16 cellular contexts compared by ENCODE assay signal in the genomic region with DNA sequence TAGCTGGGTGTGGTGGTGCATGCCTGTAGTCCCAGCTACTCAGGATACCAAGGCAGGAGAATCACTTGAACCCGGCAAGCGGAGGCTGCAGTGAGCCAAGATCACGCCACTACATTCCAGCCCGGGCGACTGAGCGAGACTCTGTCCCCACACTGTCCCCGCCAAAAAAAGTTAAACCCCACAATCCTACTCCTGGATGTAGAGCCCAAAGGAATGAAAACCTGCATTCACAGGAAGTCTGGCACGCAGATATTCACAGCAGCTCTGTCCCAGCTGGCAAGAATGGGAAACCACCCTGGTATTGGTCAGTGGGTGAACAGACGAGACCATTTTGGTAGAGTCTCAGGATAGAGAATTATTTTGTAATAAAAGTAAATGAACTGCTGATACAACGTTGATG.
"Had no signal": no experiment of that assay in that cellular context is flagged by ENCODE, and none has a peak within 500 bp of the region (broad histone marks: within the 10 kb centered on the region; RNA-seq: fewer than 3 reads in every experiment).

No MANE protein-coding gene starts in this region.

- H3K27me3 Mint-ChIP-seq: activated CD4-positive, alpha-beta T cell treated with anti-CD3 and anti-CD28 coated beads, Interleukin-2, amount 10 ng/mL, durations not matched to agents 24 days and 14 days; stimulated activated naive CD8-positive, alpha-beta T cell treated with anti-CD3 and anti-CD28 coated beads, Interleukin-15, amount 100 ng/mL, for 72 hours had no signal

- H3K4me1 ChIP-seq: ascending aorta, prostate gland, uterus had no signal

- H3K27ac ChIP-seq: ascending aorta, prostate gland, SJCRH30, thoracic aorta, uterus, VCaP had no signal

- H3K4me3 ChIP-seq: ascending aorta, prostate gland, SJCRH30, thoracic aorta, uterus had no signal

- ATAC-seq: sciatic nerve; stimulated activated naive CD8-positive, alpha-beta T cell treated with anti-CD3 and anti-CD28 coated beads, Interleukin-15, amount 100 ng/mL, for 72 hours had no signal

- H3K27me3 ChIP-seq: ascending aorta, SJCRH30, uterus had no signal

- DNase-seq: activated CD4-positive, alpha-beta T cell treated with anti-CD3 and anti-CD28 coated beads, Interleukin-2, amount 10 ng/mL, durations not matched to agents 24 days and 14 days; activated CD8-positive, alpha-beta memory T cell treated with anti-CD3 and anti-CD28 coated beads for 24 hours; midbrain; nucleus accumbens; SJCRH30; stimulated activated CD4-positive, alpha-beta T cell treated with anti-CD3 and anti-CD28 coated beads, Interleukin-4, amount 100 ng/mL, for 1 hour; stimulated activated CD8-positive, alpha-beta memory T cell treated with anti-CD3 and anti-CD28 coated beads, Interleukin-4, amount 100 ng/mL, for 48 hours; stimulated activated naive CD8-positive, alpha-beta T cell treated with anti-CD3 and anti-CD28 coated beads, Interleukin-15, amount 100 ng/mL, for 72 hours; T1000 had no signal

- H3K4me3 Mint-ChIP-seq: activated CD4-positive, alpha-beta T cell treated with anti-CD3 and anti-CD28 coated beads, Interleukin-2, amount 10 ng/mL, durations not matched to agents 24 days and 14 days; stimulated activated naive CD8-positive, alpha-beta T cell treated with anti-CD3 and anti-CD28 coated beads, Interleukin-15, amount 100 ng/mL, for 72 hours had no signal

- H3K9me3 ChIP-seq: ascending aorta, prostate gland, SJCRH30, thoracic aorta, uterus had no signal

- H3K27ac Mint-ChIP-seq: activated CD4-positive, alpha-beta T cell treated with anti-CD3 and anti-CD28 coated beads, Interleukin-2, amount 10 ng/mL, durations not matched to agents 24 days and 14 days; activated T-helper 2 cell treated with anti-CD3 and anti-CD28 coated beads, Interferon-gamma antibody, Interleukin-2, Interleukin-4, amounts not matched to agents 10 μg/mL and 5 μg/mL and 100 μg/mL, durations not matched to agents 14 hours and 24 hours and 36 hours; stimulated activated naive CD8-positive, alpha-beta T cell treated with anti-CD3 and anti-CD28 coated beads, Interleukin-15, amount 100 ng/mL, for 72 hours had no signal

- H3K4me1 Mint-ChIP-seq: stimulated activated naive CD8-positive, alpha-beta T cell treated with anti-CD3 and anti-CD28 coated beads, Interleukin-15, amount 100 ng/mL, for 72 hours had no signal

- H3K9me3 Mint-ChIP-seq: activated CD4-positive, alpha-beta T cell treated with anti-CD3 and anti-CD28 coated beads, Interleukin-2, amount 10 ng/mL, durations not matched to agents 24 days and 14 days; activated T-helper 2 cell treated with anti-CD3 and anti-CD28 coated beads, Interferon-gamma antibody, Interleukin-2, Interleukin-4, amounts not matched to agents 10 μg/mL and 5 μg/mL and 100 μg/mL, durations not matched to agents 14 hours and 24 hours and 36 hours; stimulated activated naive CD8-positive, alpha-beta T cell treated with anti-CD3 and anti-CD28 coated beads, Interleukin-15, amount 100 ng/mL, for 72 hours had no signal

- H3K36me3 ChIP-seq: prostate gland, SJCRH30, thoracic aorta, uterus had no signal
